ENCODE assay signal across 1 cellular context in genomic region chr12:12294215-12295005, GRCh38.
TF ChIP-seq lines count a peak whose summit lies in the region.

No MANE protein-coding gene starts in this region.

TF ChIP-seq in GM23338, 12 proteins besides CTCF, POLR2A, EP300 and RAD21 (continued from another document):
- peak; percentile 91 for TF ChIP-seq ZNF462 (CRISPR knock-in tag; IDR thresholded peaks at IDR 0.05)
